ENCODE assay signal across 14 cellular contexts in the genomic region with DNA sequence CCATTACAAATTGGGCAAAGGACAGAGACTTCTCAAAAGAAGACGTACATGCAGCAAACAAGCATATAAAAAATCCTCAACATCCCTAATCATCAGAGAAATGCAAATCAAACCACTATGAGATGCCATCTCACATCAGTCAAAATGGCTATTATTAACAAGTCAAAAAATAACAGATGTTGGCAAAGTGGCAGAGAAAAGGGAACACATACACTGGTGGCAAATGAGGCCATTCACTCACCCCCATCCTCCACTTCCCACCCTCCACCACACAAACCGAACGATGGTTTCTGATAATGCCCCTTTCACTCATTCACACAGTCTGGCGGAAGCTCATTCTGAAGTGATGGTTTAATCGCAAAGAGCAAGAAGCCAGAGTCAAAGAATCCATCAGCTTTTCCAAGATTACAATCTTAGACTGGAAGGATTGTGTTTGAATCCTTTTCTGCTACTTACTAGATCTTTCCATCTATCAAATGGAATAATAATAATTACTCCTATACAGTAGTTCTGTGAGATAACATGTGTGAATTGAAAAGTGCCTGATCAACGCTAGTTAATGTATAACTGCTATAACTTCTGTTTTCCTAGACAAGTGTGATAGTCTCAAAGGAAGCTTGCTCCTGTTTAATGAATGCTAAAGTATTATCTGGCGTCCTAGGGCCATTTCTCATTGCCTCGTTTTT. TPM values are rescaled to one million over a fixed set of nuclear protein-coding genes. Genes with fewer than 3 reads are reported as not detected.
DNase-seq lines count a peak whose midpoint lies in the region; ATAC-seq, FAIRE-seq and TF ChIP-seq lines count a peak whose summit lies in the region.
"Had no signal": no experiment of that assay in that cellular context is flagged by ENCODE, and none has a peak within 500 bp of the region (broad histone marks: within the 10 kb centered on the region; RNA-seq: fewer than 3 reads in every experiment).

No MANE protein-coding gene starts in this region.

- H3K36me3 ChIP-seq in MM.1S (replicated peaks; ENCODE audit: insufficient read depth, low read length) (no peaks in the 10 kb centered on the region), neural progenitor cell (no peaks in the 10 kb centered on the region)

- peak overlapping the region; percentile 80 for H3K4me2 ChIP-seq in MM.1S (ENCODE audit: low read depth, low read length)
- H3K4me2 ChIP-seq in neural progenitor cell: no peak overlapping the region

- no peak overlapping the region for H2AFZ ChIP-seq in MM.1S (ENCODE audit: low read length)
- H2AFZ ChIP-seq in neural progenitor cell (replicated peaks): no peak overlapping the region

- DNase-seq in MM.1S: peak; percentile 51
- no peak for DNase-seq in neural progenitor cell (ENCODE audit: low spot score)
- DNase-seq in RCC 7860 (ENCODE audit: low spot score): no peak
- DNase-seq in HT-29 (ENCODE audit: low spot score): no peak
- DNase-seq in activated naive CD4-positive, alpha-beta T cell treated with anti-CD3 and anti-CD28 coated beads, Interleukin-2, amount 50 U/mL, for 16 hours: no peak
- no peak for DNase-seq in DMS79 (lab: John Stamatoyannopoulos, UW)
- DNase-seq: activated naive CD4-positive, alpha-beta T cell treated with anti-CD3 and anti-CD28 coated beads, Interleukin-2, amount 10 ng/mL, durations not matched to agents 7 days and 5 days; NCI-H748 treated with DMSO at 0.1 percent for 48 hours; stimulated activated naive CD4-positive, alpha-beta T cell had no signal

- peaks cover 37% of the 10 kb centered on the region for H3F3A ChIP-seq in MM.1S (ENCODE audit: insufficient read depth, low read length)
- H3F3A ChIP-seq in neural progenitor cell (ENCODE audit: low read depth): no peaks in the 10 kb centered on the region

- peak overlapping the region; percentile 59 for H3K9ac ChIP-seq in MM.1S (ENCODE audit: low read length)
- H3K9ac ChIP-seq in neural progenitor cell: no peak overlapping the region

- no peaks in the 10 kb centered on the region for H4K20me1 ChIP-seq in MM.1S (ENCODE audit: insufficient read depth, low read length)
- H4K20me1 ChIP-seq in neural progenitor cell (ENCODE audit: low read depth): no peaks in the 10 kb centered on the region

- no peak overlapping the region for H3K27ac Mint-ChIP-seq in neural progenitor cell
- H3K27ac Mint-ChIP-seq: activated naive CD4-positive, alpha-beta T cell treated with anti-CD3 and anti-CD28 coated beads, Interleukin-2, amount 10 ng/mL, durations not matched to agents 7 days and 5 days had no signal

- H3K79me2 ChIP-seq in MM.1S (ENCODE audit: low read length): no peaks in the 10 kb centered on the region
- no peaks in the 10 kb centered on the region for H3K79me2 ChIP-seq in neural progenitor cell (ENCODE audit: low read depth)

- H3K9me3 ChIP-seq in MM.1S (replicated peaks; ENCODE audit: insufficient read depth, low read length) (no peaks in the 10 kb centered on the region), neural progenitor cell (ENCODE audit: low read depth) (no peaks in the 10 kb centered on the region)

- no peaks in the 10 kb centered on the region for H3K27me3 ChIP-seq in MM.1S (replicated peaks; ENCODE audit: insufficient read depth, low read length)
- no peaks in the 10 kb centered on the region for H3K27me3 ChIP-seq in neural progenitor cell

- H3K4me3 ChIP-seq in MM.1S (ENCODE audit: low read length) (peak overlapping the region; percentile 34; the same call in 1 of the 2 replicates), neural progenitor cell (no peak overlapping the region)
- H3K4me3 ChIP-seq: K562 had no signal

- no peaks in the 10 kb centered on the region; the same call in 1 of the 2 replicates for H3K9me2 ChIP-seq in MM.1S (replicated peaks; ENCODE audit: insufficient read depth, low read length)

- no peaks in the 10 kb centered on the region for H3K27me3 Mint-ChIP-seq in neural progenitor cell (ENCODE audit: insufficient read depth, low read depth)

- peak; percentile 42 for ATAC-seq in GM18861 (IDR thresholded peaks at IDR 0.05; ENCODE audit: unreplicated experiment)
- ATAC-seq in GM21619 (IDR thresholded peaks at IDR 0.05; ENCODE audit: unreplicated experiment): peak; percentile 45
- ATAC-seq: K562 had no signal

- peaks cover 55% of the 10 kb centered on the region for H3K4me1 Mint-ChIP-seq in neural progenitor cell

- FAIRE-seq in RCC 7860 (lab: Jason Lieb, UNC): no peak
- FAIRE-seq: endometrium, H1, K562 had no signal

- peaks cover 73% of the 10 kb centered on the region for H3K4me1 ChIP-seq in MM.1S (ENCODE audit: low read length)
- H3K4me1 ChIP-seq in neural progenitor cell: peaks cover 7% of the 10 kb centered on the region

- no peaks in the 10 kb centered on the region for H3K36me3 Mint-ChIP-seq in neural progenitor cell

- TF ChIP-seq CTCF in MM.1S (IDR thresholded peaks at IDR 0.05; ENCODE audit: low read length) (no peak), neural progenitor cell (IDR thresholded peaks at IDR 0.05) (no peak)

- H3K27ac ChIP-seq in MM.1S (ENCODE audit: low read length): peak overlapping the region; percentile 88
- H3K27ac ChIP-seq in neural progenitor cell: no peak overlapping the region

- H3K4me3 Mint-ChIP-seq in neural progenitor cell: peak overlapping the region; percentile 19
- H3K4me3 Mint-ChIP-seq: activated naive CD4-positive, alpha-beta T cell treated with anti-CD3 and anti-CD28 coated beads, Interleukin-2, amount 10 ng/mL, durations not matched to agents 7 days and 5 days had no signal

- H3K9me3 Mint-ChIP-seq in neural progenitor cell: no peaks in the 10 kb centered on the region
- H3K9me3 Mint-ChIP-seq: activated naive CD4-positive, alpha-beta T cell treated with anti-CD3 and anti-CD28 coated beads, Interleukin-2, amount 10 ng/mL, durations not matched to agents 7 days and 5 days had no signal

RNA-seq across cellular contexts. Expression of a gene that starts 16.9 kb away (rescaled TPM):
- total RNA-seq in neural progenitor cell (ENCODE audit: low replicate concordance): not detected in 2 replicates
- not detected in 2 replicates for total RNA-seq in HT-29 (2014; rRNA removed; shearing (Covaris generic))
- total RNA-seq: H1 had no signal
